ENCODE assay signal across 8 cellular contexts in the genomic region with DNA sequence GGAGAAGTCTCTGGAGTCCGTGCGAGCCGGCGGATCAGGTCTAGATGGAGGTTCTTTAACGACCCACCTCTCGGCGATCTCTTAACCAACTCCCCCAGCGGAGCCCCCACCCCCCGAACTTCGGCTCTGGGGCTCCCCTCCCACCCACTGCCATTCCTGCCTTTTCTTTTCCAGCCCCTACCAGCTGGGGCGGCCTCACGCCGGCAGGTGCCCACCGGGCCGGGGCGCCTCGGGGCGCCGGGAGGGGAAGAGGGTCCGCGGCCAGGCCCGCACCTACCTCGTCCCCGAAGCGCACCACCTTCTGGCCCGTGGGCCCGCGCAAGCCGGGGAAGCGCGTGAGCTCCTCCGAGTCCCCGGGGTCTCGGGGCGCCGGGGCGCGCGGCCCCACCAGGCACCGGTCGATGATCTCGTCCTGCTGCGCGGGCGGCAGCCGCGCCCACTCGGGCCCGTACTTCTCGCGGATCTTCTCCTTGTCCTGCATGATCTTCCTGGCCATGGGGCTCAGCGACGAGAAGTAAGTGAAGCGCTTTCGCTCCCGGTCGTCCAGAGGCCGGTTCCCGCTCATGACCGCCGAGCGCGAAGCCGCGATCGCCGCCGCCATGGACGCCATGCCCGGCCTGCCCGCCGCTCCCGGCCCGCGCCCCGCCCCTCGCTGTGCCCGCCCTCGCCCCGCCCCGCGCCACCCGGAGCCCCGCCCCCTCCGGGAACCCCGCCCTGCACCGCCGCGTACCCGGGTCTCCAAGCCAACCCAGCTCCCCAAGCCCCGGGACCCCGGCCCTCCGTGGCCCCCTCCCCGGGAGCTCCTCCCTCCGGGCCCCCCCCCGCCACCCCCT. TPM values are rescaled to one million over a fixed set of nuclear protein-coding genes. Genes with fewer than 3 reads are reported as not detected.
DNase-seq lines count a peak whose midpoint lies in the region; ATAC-seq, FAIRE-seq and TF ChIP-seq lines count a peak whose summit lies in the region.

A gene with protein sequence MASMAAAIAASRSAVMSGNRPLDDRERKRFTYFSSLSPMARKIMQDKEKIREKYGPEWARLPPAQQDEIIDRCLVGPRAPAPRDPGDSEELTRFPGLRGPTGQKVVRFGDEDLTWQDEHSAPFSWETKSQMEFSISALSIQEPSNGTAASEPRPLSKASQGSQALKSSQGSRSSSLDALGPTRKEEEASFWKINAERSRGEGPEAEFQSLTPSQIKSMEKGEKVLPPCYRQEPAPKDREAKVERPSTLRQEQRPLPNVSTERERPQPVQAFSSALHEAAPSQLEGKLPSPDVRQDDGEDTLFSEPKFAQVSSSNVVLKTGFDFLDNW (minus strand): TSS at position 619 of the 833 bp plus-strand sequence. CDS start 9 bp downstream, at position 610.

- peak; percentile 86 to 89 for ATAC-seq in activated CD4-positive, CD25-positive, alpha-beta regulatory T cell treated with anti-CD3 and anti-CD28 coated beads, Interleukin-2, amount 50 U/mL, for 24 hours
- ATAC-seq in central memory CD8-positive, alpha-beta T cell (replicated peaks; ENCODE audit: extremely low read depth, poor library complexity, severe bottlenecking) = peak; percentile 88

- H3K27ac ChIP-seq in layer of hippocampus (ENCODE audit: low read depth, low read length) = peak within 1 kb of the TSS; percentile 94

- no peaks in the 10 kb centered on the region for H3K9me3 Mint-ChIP-seq in central memory CD8-positive, alpha-beta T cell

- H3K27me3 ChIP-seq in layer of hippocampus (ENCODE audit: control insufficient read depth, insufficient read depth, low read length) = no peaks in the 10 kb centered on the region

- TF ChIP-seq POLR2A in GM12892 (IDR thresholded peaks at IDR 0.05; ENCODE audit: low read depth, low read length) (peak; percentile 39; the same call in 1 of the 2 replicates), NB4 (IDR thresholded peaks at IDR 0.05; ENCODE audit: extremely low read depth, insufficient read length) (peak; percentile 45)

- peaks cover 17% of the 10 kb centered on the region for H3K4me1 Mint-ChIP-seq in central memory CD8-positive, alpha-beta T cell

- H3K27ac Mint-ChIP-seq in central memory CD8-positive, alpha-beta T cell (ENCODE audit: low read depth) = peak within 1 kb of the TSS; percentile 82

- peak within 1 kb of the TSS; percentile 66 for H3K4me3 ChIP-seq in HFF-Myc (replicated peaks; ENCODE audit: low read depth, low read length)
- peak within 1 kb of the TSS; percentile 70 for H3K4me3 ChIP-seq in NB4 (ENCODE audit: low read depth, low read length)

- peak; percentile 69 for DNase-seq in GM12892 (ENCODE audit: insufficient read length)
- no peak for DNase-seq in HFF-Myc (ENCODE audit: extremely low read depth, low read depth)
- peak; percentile 61 for DNase-seq in NB4 (ENCODE audit: low read depth)
- DNase-seq in central memory CD8-positive, alpha-beta T cell (ENCODE audit: low spot score in 2 of 2) = peak; percentile 44 to 51
- DNase-seq in stimulated activated CD4-positive, alpha-beta T cell treated with anti-CD3 and anti-CD28 coated beads, Interleukin-1b, Interleukin-23, amount 100 ng/mL, for 4 hours (ENCODE audit: low read depth in 2 of 2) = peak; percentile 70 to 81
- no peak for DNase-seq in foreskin melanocyte

- TF ChIP-seq CTCF in HFF-Myc (IDR thresholded peaks at IDR 0.05; ENCODE audit: low read depth, low read length, missing control alignments) (no peak), NB4 (IDR thresholded peaks at IDR 0.05; ENCODE audit: low read depth, low read length) (no peak)

- peak within 1 kb of the TSS; percentile 83 for H3K4me3 Mint-ChIP-seq in central memory CD8-positive, alpha-beta T cell

- no peak for FAIRE-seq in GM12892 (lab: Jason Lieb, UNC)

- peaks cover 5% of the 10 kb centered on the region for H3K36me3 Mint-ChIP-seq in central memory CD8-positive, alpha-beta T cell (ENCODE audit: insufficient read depth)

- peaks cover 26% of the 10 kb centered on the region for H3K27me3 Mint-ChIP-seq in central memory CD8-positive, alpha-beta T cell

RNA-seq across cellular contexts. Expression of the gene that starts here (rescaled TPM):
- 1.4 TPM for polyA plus RNA-seq in GM12892 (2012; ENCODE audit: missing spikeins)

Comparison
In these comparisons a context has a peak if more than half of its experiments do, and no peak if none do; other contexts are left out.
1. DNase-seq: peak in GM12892 (single experiment), NB4 (single experiment), central memory CD8-positive, alpha-beta T cell (2 of 2) and stimulated activated CD4-positive, alpha-beta T cell treated with anti-CD3 and anti-CD28 coated beads, Interleukin-1b, Interleukin-23, amount 100 ng/mL, for 4 hours (2 of 2); none in HFF-Myc (single experiment) and foreskin melanocyte (single experiment).